12 cellular contexts compared by ENCODE assay signal in genomic region chr3:126355251-126355650, GRCh38. TPM values are rescaled to one million over a fixed set of nuclear protein-coding genes. Genes with fewer than 3 reads are reported as not detected.
A peak's percentile ranks its signal among the peaks of the same experiment; 100 is the strongest.
DNase-seq lines count a peak whose midpoint lies in the region; ATAC-seq, FAIRE-seq and TF ChIP-seq lines count a peak whose summit lies in the region.
"Had no signal": no experiment of that assay in that cellular context is flagged by ENCODE, and none has a peak within 500 bp of the region (broad histone marks: within the 10 kb centered on the region; RNA-seq: fewer than 3 reads in every experiment).

No MANE protein-coding gene starts in this region.

- peaks cover 5% of the 10 kb centered on the region for H3K4me1 Mint-ChIP-seq in activated T-helper 17 cell treated with anti-CD3 and anti-CD28 coated beads, Interleukin-2, amount 50 U/mL, for 72 hours

- peaks cover 0 to 61% of the 10 kb centered on the region in 2 donors for H3K27me3 ChIP-seq in left lung
- H3K27me3 ChIP-seq in stomach: peaks cover 0 to 24% (median 0%) of the 10 kb centered on the region in 3 donors

- H3K4me3 Mint-ChIP-seq in activated T-helper 17 cell treated with anti-CD3 and anti-CD28 coated beads, Interleukin-2, amount 50 U/mL, for 72 hours: peak overlapping the region; percentile 74

- peaks cover 18 to 55% of the 10 kb centered on the region in 2 donors for H3K4me1 ChIP-seq in left lung
- H3K4me1 ChIP-seq in stomach: peaks cover 50 to 74% (median 66%) of the 10 kb centered on the region in 4 donors

- DNase-seq in DMS53 (lab: John Stamatoyannopoulos, UW) (peak; percentile 47), DMS53 treated with DMSO at 0.1 percent for 48 hours (lab: John Stamatoyannopoulos, UW; ENCODE audit: unreplicated experiment) (no peak), left lung (peak; percentile 15 to 57), stomach (no peak), NCI-H2196 (lab: John Stamatoyannopoulos, UW; ENCODE audit: unreplicated experiment) (no peak), HTR-8/SVneo (ENCODE audit: insufficient read length, low spot score) (no peak)
- DNase-seq in stimulated activated CD4-positive, alpha-beta T cell treated with anti-CD3 and anti-CD28 coated beads, Interleukin-15, amount 100 ng/mL, for 24 hours: no peak
- DNase-seq: activated CD4-positive, alpha-beta T cell treated with anti-CD3 and anti-CD28 coated beads for 1 hour; NCI-H187 treated with DMSO at 0.1 percent for 48 hours; stimulated activated naive CD4-positive, alpha-beta T cell treated with Interleukin-2 at 50 U/mL for 16 hours had no signal

- peaks cover 0 to 10% of the 10 kb centered on the region in 2 donors for H3K36me3 ChIP-seq in left lung
- peaks cover 17 to 30% (median 28%) of the 10 kb centered on the region in 4 donors for H3K36me3 ChIP-seq in stomach

- ATAC-seq in activated T-helper 17 cell treated with anti-CD3 and anti-CD28 coated beads, Interleukin-2, amount 50 U/mL, for 72 hours (replicated peaks): no peak
- no peak for ATAC-seq in left lung

- FAIRE-seq in HTR-8/SVneo (lab: Jason Lieb, UNC): no peak

- H3K9me3 ChIP-seq in left lung: no peaks in the 10 kb centered on the region
- H3K9me3 ChIP-seq in stomach: no peaks in the 10 kb centered on the region

- H3K36me3 Mint-ChIP-seq in activated T-helper 17 cell treated with anti-CD3 and anti-CD28 coated beads, Interleukin-2, amount 50 U/mL, for 72 hours (ENCODE audit: low read depth): no peaks in the 10 kb centered on the region

- 40 to 65% (median 50%) methylated on average over 2 to 3 of the region's 3 CpGs for WGBS in stomach, 5 donors

- intact Hi-C loops in left lung (cut with DNase I) (no loop called here), stomach (cut with DNase I; ENCODE audit: low total_unique reads) (no loop called here)

- no peak for TF ChIP-seq POLR2A in stomach (IDR thresholded peaks at IDR 0.05)

- TF ChIP-seq CTCF in left lung (IDR thresholded peaks at IDR 0.05) (no peak), stomach (IDR thresholded peaks at IDR 0.05) (no peak)

- no peak for TF ChIP-seq EP300 in stomach (IDR thresholded peaks at IDR 0.05)

- peaks cover 27% of the 10 kb centered on the region for H3K27me3 Mint-ChIP-seq in activated T-helper 17 cell treated with anti-CD3 and anti-CD28 coated beads, Interleukin-2, amount 50 U/mL, for 72 hours

- H3K9me3 Mint-ChIP-seq in activated T-helper 17 cell treated with anti-CD3 and anti-CD28 coated beads, Interleukin-2, amount 50 U/mL, for 72 hours: no peaks in the 10 kb centered on the region

- peak overlapping the region; percentile 36 to 67 for H3K27ac ChIP-seq in left lung
- H3K27ac ChIP-seq in stomach: peak overlapping the region; percentile 72 to 99 (median 97)

- H3K4me3 ChIP-seq in left lung: peak overlapping the region in 1 of 2 donors; percentile 60
- peak overlapping the region; percentile 68 to 95 (median 88) for H3K4me3 ChIP-seq in stomach

- H3K27ac Mint-ChIP-seq in activated T-helper 17 cell treated with anti-CD3 and anti-CD28 coated beads, Interleukin-2, amount 50 U/mL, for 72 hours: no peak overlapping the region

RNA-seq across cellular contexts. Expression of gene KLF15, which starts 2.0 kb away (rescaled TPM):
- total RNA-seq in activated T-helper 17 cell treated with anti-CD3 and anti-CD28 coated beads, Interleukin-2, amount 50 U/mL, for 72 hours: under 1 TPM in 1 of 2 donors, not detected in 1; 0.16 TPM
- total RNA-seq in left lung (10 to 100 TPM; 12.8 to 14.8 TPM), stomach (10 to 100 TPM in 4 of 5 donors, 1 to 10 TPM in 1; 4.6 to 82.9 (median 21.6) TPM)
- 10 to 100 TPM; 13.6 to 16.7 (median 16.6) TPM for polyA plus RNA-seq in stomach

RNA-seq across cellular contexts. Expression of gene CFAP100, which starts 39.5 kb away (rescaled TPM):
- not detected for total RNA-seq in activated T-helper 17 cell treated with anti-CD3 and anti-CD28 coated beads, Interleukin-2, amount 50 U/mL, for 72 hours
- total RNA-seq in left lung (1 to 10 TPM in 1 of 2 donors, not detected in 1; 8.2 TPM), stomach (not detected)
- polyA plus RNA-seq in stomach: not detected
- total RNA-seq: A172 had no signal

Comparison
In these comparisons a context has a peak if more than half of its experiments do, and no peak if none do; other contexts are left out.
1. DNase-seq: peak in DMS53 (single experiment) and left lung (2 of 2); none in DMS53 treated with DMSO at 0.1 percent for 48 hours (single experiment), stomach (single experiment), NCI-H2196 (single experiment), HTR-8/SVneo (single experiment) and stimulated activated CD4-positive, alpha-beta T cell treated with anti-CD3 and anti-CD28 coated beads, Interleukin-15, amount 100 ng/mL, for 24 hours (single experiment).
2. RNA of gene KLF15, which starts 2.0 kb away (total RNA-seq): 4.6 to 82.9 TPM in stomach and 12.8 to 14.8 TPM in left lung; 0.16 TPM in activated T-helper 17 cell treated with anti-CD3 and anti-CD28 coated beads, Interleukin-2, amount 50 U/mL, for 72 hours; every median in the first group is over 4 times any median in the second.